12 cellular contexts compared by ENCODE assay signal in the genomic region with DNA sequence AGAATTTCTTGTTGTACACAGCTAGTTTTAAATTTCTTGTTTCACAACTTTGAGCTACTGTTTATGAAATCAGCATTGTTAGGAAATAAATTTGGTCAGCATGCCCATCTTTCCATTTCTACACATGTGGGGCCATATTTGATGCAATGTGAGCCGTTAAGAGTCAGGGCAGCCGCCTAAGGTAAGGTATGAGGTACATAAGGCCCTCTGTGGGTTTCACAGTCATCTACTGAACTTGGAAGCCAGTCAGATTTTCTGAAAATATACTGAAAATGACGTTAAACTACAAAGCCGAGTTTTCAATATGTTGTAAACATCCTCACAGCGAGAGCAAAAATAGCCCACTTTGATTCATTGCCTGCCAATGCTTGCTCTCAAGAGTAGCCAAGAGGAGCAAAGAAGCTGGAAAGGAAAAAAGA.
DNase-seq lines count a peak whose midpoint lies in the region; ATAC-seq and TF ChIP-seq lines count a peak whose summit lies in the region.
"Had no signal": no experiment of that assay in that cellular context is flagged by ENCODE, and none has a peak within 500 bp of the region (broad histone marks: within the 10 kb centered on the region; RNA-seq: fewer than 3 reads in every experiment).

No MANE protein-coding gene starts in this region.

- H3K9me3 Mint-ChIP-seq in type B pancreatic cell, result peaks cover 4% of the 10 kb centered on the region
- H3K9me3 Mint-ChIP-seq in T-helper 2 cell treated with Interferon-gamma antibody and Interleukin-4, amounts not matched to agents 5 μg/mL and 100 μg/mL, for 36 hours, result no peaks in the 10 kb centered on the region
- H3K9me3 Mint-ChIP-seq: activated T-cell treated with anti-CD3 and anti-CD28 coated beads, Interleukin-2, amount 50 U/mL, for 72 hours had no signal

- H2AFZ ChIP-seq in neuron (ENCODE audit: low read depth, low read length), result peak overlapping the region; percentile 64

- peak overlapping the region; percentile 77 for H3K27ac Mint-ChIP-seq in type B pancreatic cell
- no peak overlapping the region for H3K27ac Mint-ChIP-seq in T-helper 2 cell treated with Interferon-gamma antibody and Interleukin-4, amounts not matched to agents 5 μg/mL and 100 μg/mL, for 36 hours
- H3K27ac Mint-ChIP-seq: activated T-cell treated with anti-CD3 and anti-CD28 coated beads, Interleukin-2, amount 50 U/mL, for 72 hours; stimulated activated memory B cell treated with anti-CD40 and anti-IgM and Interleukin-4, amounts not matched to agents 10 μg/mL and 1 μg/mL and 100 μg/mL, for 72 hours had no signal

- H3K36me3 ChIP-seq in neuron (ENCODE audit: insufficient read depth, low read length), result no peaks in the 10 kb centered on the region
- H3K36me3 ChIP-seq: brain microvascular endothelial cell, neutrophil had no signal

- no peak overlapping the region for H3K4me3 ChIP-seq in neuron (ENCODE audit: low read length)

- peak; percentile 93 for DNase-seq in fibroblast of gingiva (ENCODE audit: low read depth)
- no peak for DNase-seq in type B pancreatic cell (ENCODE audit: extremely low spot score, unreplicated experiment)
- no peak for DNase-seq in T-helper 2 cell treated with Interferon-gamma antibody and Interleukin-4, amounts not matched to agents 5 μg/mL and 100 μg/mL, for 36 hours (ENCODE audit: low spot score)
- DNase-seq in Kasumi-1 (lab: John Stamatoyannopoulos, UW), result no peak
- DNase-seq in dedifferentiated amniotic fluid mesenchymal stem cell (ENCODE audit: extremely low spot score), result no peak
- DNase-seq: activated T-cell treated with anti-CD3 and anti-CD28 coated beads, Interleukin-2, amount 50 U/mL, for 72 hours; brain microvascular endothelial cell; NCI-H510A had no signal

- H3K4me1 Mint-ChIP-seq in type B pancreatic cell (ENCODE audit: unreplicated experiment), result peaks cover 16% of the 10 kb centered on the region
- H3K4me1 Mint-ChIP-seq in T-helper 2 cell treated with Interferon-gamma antibody and Interleukin-4, amounts not matched to agents 5 μg/mL and 100 μg/mL, for 36 hours (ENCODE audit: low read depth), result no peaks in the 10 kb centered on the region
- H3K4me1 Mint-ChIP-seq: stimulated activated memory B cell treated with anti-CD40 and anti-IgM and Interleukin-4, amounts not matched to agents 10 μg/mL and 1 μg/mL and 100 μg/mL, for 72 hours had no signal

- no peaks in the 10 kb centered on the region for H3K4me1 ChIP-seq in neuron (ENCODE audit: insufficient read depth, low read length)

- H3K27me3 ChIP-seq in neuron (ENCODE audit: insufficient read depth, low read length), result no peaks in the 10 kb centered on the region
- H3K27me3 ChIP-seq: brain microvascular endothelial cell, neutrophil had no signal

- H3K27me3 Mint-ChIP-seq in type B pancreatic cell, result no peaks in the 10 kb centered on the region
- H3K27me3 Mint-ChIP-seq in T-helper 2 cell treated with Interferon-gamma antibody and Interleukin-4, amounts not matched to agents 5 μg/mL and 100 μg/mL, for 36 hours (ENCODE audit: low read depth), result no peaks in the 10 kb centered on the region
- H3K27me3 Mint-ChIP-seq: stimulated activated memory B cell treated with anti-CD40 and anti-IgM and Interleukin-4, amounts not matched to agents 10 μg/mL and 1 μg/mL and 100 μg/mL, for 72 hours had no signal

- H3K9me3 ChIP-seq in neuron (ENCODE audit: low read length), result no peaks in the 10 kb centered on the region

- TF ChIP-seq CTCF in type B pancreatic cell (conservative IDR thresholded peaks at IDR 0.05), result no peak

- peak; percentile 44 for ATAC-seq in SK-N-SH treated with all-trans-retinoic acid at 6 μM for 48 hours
- ATAC-seq: activated T-cell treated with anti-CD3 and anti-CD28 coated beads, Interleukin-2, amount 50 U/mL, for 72 hours; stimulated activated memory B cell treated with anti-CD40 and anti-IgM and Interleukin-4, amounts not matched to agents 10 μg/mL and 1 μg/mL and 100 μg/mL, for 72 hours had no signal

- no peaks in the 10 kb centered on the region for H3K36me3 Mint-ChIP-seq in type B pancreatic cell
- H3K36me3 Mint-ChIP-seq in T-helper 2 cell treated with Interferon-gamma antibody and Interleukin-4, amounts not matched to agents 5 μg/mL and 100 μg/mL, for 36 hours (ENCODE audit: low read depth), result no peaks in the 10 kb centered on the region
- H3K36me3 Mint-ChIP-seq: stimulated activated memory B cell treated with anti-CD40 and anti-IgM and Interleukin-4, amounts not matched to agents 10 μg/mL and 1 μg/mL and 100 μg/mL, for 72 hours had no signal

- no peak overlapping the region for H3K4me3 Mint-ChIP-seq in type B pancreatic cell
- H3K4me3 Mint-ChIP-seq in T-helper 2 cell treated with Interferon-gamma antibody and Interleukin-4, amounts not matched to agents 5 μg/mL and 100 μg/mL, for 36 hours, result no peak overlapping the region
- H3K4me3 Mint-ChIP-seq: activated T-cell treated with anti-CD3 and anti-CD28 coated beads, Interleukin-2, amount 50 U/mL, for 72 hours; stimulated activated memory B cell treated with anti-CD40 and anti-IgM and Interleukin-4, amounts not matched to agents 10 μg/mL and 1 μg/mL and 100 μg/mL, for 72 hours had no signal

TF ChIP-seq in SK-N-SH treated with all-trans-retinoic acid at 6 μM for 48 hours, 23 proteins besides CTCF, POLR2A, EP300 and RAD21:
- TF ChIP-seq PPARA (CRISPR knock-in tag; IDR thresholded peaks at IDR 0.05; ENCODE audit: borderline replicate concordance), result no peak
- no peak for TF ChIP-seq CSDC2 (CRISPR knock-in tag; IDR thresholded peaks at IDR 0.05)
- TF ChIP-seq ZNF70 (CRISPR knock-in tag; IDR thresholded peaks at IDR 0.05), result no peak
- TF ChIP-seq ZFP30 (CRISPR knock-in tag; IDR thresholded peaks at IDR 0.05), result no peak
- TF ChIP-seq ESRRG (CRISPR knock-in tag; IDR thresholded peaks at IDR 0.05), result no peak
- TF ChIP-seq ZNF8 (CRISPR knock-in tag; IDR thresholded peaks at IDR 0.05), result no peak
- TF ChIP-seq, protein P1, sequence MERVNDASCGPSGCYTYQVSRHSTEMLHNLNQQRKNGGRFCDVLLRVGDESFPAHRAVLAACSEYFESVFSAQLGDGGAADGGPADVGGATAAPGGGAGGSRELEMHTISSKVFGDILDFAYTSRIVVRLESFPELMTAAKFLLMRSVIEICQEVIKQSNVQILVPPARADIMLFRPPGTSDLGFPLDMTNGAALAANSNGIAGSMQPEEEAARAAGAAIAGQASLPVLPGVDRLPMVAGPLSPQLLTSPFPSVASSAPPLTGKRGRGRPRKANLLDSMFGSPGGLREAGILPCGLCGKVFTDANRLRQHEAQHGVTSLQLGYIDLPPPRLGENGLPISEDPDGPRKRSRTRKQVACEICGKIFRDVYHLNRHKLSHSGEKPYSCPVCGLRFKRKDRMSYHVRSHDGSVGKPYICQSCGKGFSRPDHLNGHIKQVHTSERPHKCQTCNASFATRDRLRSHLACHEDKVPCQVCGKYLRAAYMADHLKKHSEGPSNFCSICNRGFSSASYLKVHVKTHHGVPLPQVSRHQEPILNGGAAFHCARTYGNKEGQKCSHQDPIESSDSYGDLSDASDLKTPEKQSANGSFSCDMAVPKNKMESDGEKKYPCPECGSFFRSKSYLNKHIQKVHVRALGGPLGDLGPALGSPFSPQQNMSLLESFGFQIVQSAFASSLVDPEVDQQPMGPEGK (CRISPR knock-in tag; IDR thresholded peaks at IDR 0.05; ENCODE audit: borderline replicate concordance), result no peak
- TF ChIP-seq ZNF565 (CRISPR knock-in tag; conservative IDR thresholded peaks at IDR 0.05; ENCODE audit: low read depth), result no peak
- TF ChIP-seq, protein P2, sequence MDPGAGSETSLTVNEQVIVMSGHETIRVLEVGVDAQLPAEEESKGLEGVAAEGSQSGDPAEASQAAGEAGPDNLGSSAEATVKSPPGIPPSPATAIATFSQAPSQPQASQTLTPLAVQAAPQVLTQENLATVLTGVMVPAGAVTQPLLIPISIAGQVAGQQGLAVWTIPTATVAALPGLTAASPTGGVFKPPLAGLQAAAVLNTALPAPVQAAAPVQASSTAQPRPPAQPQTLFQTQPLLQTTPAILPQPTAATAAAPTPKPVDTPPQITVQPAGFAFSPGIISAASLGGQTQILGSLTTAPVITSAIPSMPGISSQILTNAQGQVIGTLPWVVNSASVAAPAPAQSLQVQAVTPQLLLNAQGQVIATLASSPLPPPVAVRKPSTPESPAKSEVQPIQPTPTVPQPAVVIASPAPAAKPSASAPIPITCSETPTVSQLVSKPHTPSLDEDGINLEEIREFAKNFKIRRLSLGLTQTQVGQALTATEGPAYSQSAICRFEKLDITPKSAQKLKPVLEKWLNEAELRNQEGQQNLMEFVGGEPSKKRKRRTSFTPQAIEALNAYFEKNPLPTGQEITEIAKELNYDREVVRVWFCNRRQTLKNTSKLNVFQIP (CRISPR knock-in tag; IDR thresholded peaks at IDR 0.05; ENCODE audit: borderline replicate concordance, low read depth), result no peak
- TF ChIP-seq OSR1 (CRISPR knock-in tag; IDR thresholded peaks at IDR 0.05), result no peak
- TF ChIP-seq TCF4 (CRISPR knock-in tag; IDR thresholded peaks at IDR 0.05; ENCODE audit: borderline replicate concordance), result no peak
TF ChIP-seq in SK-N-SH treated with all-trans-retinoic acid at 6 μM for 48 hours: peak in this region for 0.
